28 cellular contexts compared by ENCODE assay signal in the genomic region with DNA sequence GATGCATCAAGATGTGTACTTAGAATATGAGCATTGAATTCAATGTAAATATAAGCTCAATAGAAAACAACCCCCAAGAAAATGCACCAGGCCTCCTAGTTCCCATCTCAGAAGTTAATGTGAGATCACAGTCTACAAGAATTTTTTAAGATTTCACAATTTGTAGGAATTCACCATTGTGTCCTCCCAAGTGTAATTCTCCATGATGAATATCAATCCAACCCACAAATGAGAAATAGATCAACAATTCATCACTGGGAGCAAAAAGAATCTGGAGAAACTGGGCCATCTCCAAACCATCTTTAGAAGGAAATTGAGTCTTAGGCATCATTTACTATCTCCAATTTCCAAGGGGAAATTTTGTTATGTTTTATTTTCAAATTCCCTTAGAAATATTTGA.
"Had no signal": no experiment of that assay in that cellular context is flagged by ENCODE, and none has a peak within 500 bp of the region (broad histone marks: within the 10 kb centered on the region; RNA-seq: fewer than 3 reads in every experiment).

No MANE protein-coding gene starts in this region.

- H3K27me3 ChIP-seq: esophagus muscularis mucosa, hepatocyte, pancreas, right lobe of liver, spleen, tibial artery, upper lobe of left lung, uterus had no signal

- H3K4me1 Mint-ChIP-seq: stimulated activated memory B cell treated with anti-CD40 and anti-IgM and Interleukin-4, amounts not matched to agents 10 μg/mL and 1 μg/mL and 100 μg/mL, for 72 hours had no signal

- H3K4me1 ChIP-seq: esophagus muscularis mucosa, pancreas, right lobe of liver, tibial artery, upper lobe of left lung, uterus had no signal

- H2AFZ ChIP-seq: hepatocyte had no signal

- H3K27ac ChIP-seq: epithelial cell of prostate, esophagus muscularis mucosa, hepatocyte, pancreas, right lobe of liver, spleen, tibial artery, upper lobe of left lung, uterus had no signal

- H3K36me3 Mint-ChIP-seq: natural killer cell treated with Interleukin-12 subunit alpha and Interleukin-12 subunit beta and Interleukin-15 and Interleukin-18, amount 100 ng/mL, for 72 hours; stimulated activated memory B cell treated with anti-CD40 and anti-IgM and Interleukin-4, amounts not matched to agents 10 μg/mL and 1 μg/mL and 100 μg/mL, for 72 hours had no signal

- H3K4me3 ChIP-seq: esophagus muscularis mucosa, hepatocyte, lung, pancreas, right lobe of liver, spleen, tibial artery, upper lobe of left lung, uterus had no signal

- H3K27ac Mint-ChIP-seq: dendritic cell treated with granulocyte-macrophage colony-stimulating factor and Interleukin-4, amounts not matched to agents 40 ng/mL and 50 ng/mL, for 4 days; effector memory CD8-positive, alpha-beta T cell; natural killer cell treated with Interleukin-12 subunit alpha and Interleukin-12 subunit beta and Interleukin-15 and Interleukin-18, amount 100 ng/mL, for 72 hours; progenitor cell of endocrine pancreas; stimulated activated memory B cell treated with anti-CD40 and anti-IgM and Interleukin-4, amounts not matched to agents 10 μg/mL and 1 μg/mL and 100 μg/mL, for 72 hours; stimulated activated naive CD8-positive, alpha-beta T cell treated with anti-CD3 and anti-CD28 coated beads, Interleukin-15, Interleukin-2, amounts not matched to agents 100 ng/mL and 50 ng/mL, for 24 hours had no signal

- FAIRE-seq: kidney, pancreas had no signal

- H3K27me3 Mint-ChIP-seq: dendritic cell treated with granulocyte-macrophage colony-stimulating factor and Interleukin-4, amounts not matched to agents 40 ng/mL and 50 ng/mL, for 4 days; effector memory CD8-positive, alpha-beta T cell; natural killer cell treated with Interleukin-12 subunit alpha and Interleukin-12 subunit beta and Interleukin-15 and Interleukin-18, amount 100 ng/mL, for 72 hours; progenitor cell of endocrine pancreas; stimulated activated memory B cell treated with anti-CD40 and anti-IgM and Interleukin-4, amounts not matched to agents 10 μg/mL and 1 μg/mL and 100 μg/mL, for 72 hours; stimulated activated naive CD8-positive, alpha-beta T cell treated with anti-CD3 and anti-CD28 coated beads, Interleukin-15, Interleukin-2, amounts not matched to agents 100 ng/mL and 50 ng/mL, for 24 hours had no signal

- H3K4me2 ChIP-seq: hepatocyte had no signal

- H3K36me3 ChIP-seq: esophagus muscularis mucosa, pancreas, right lobe of liver, spleen, tibial artery, upper lobe of left lung, uterus had no signal

- H3K9me3 ChIP-seq: esophagus muscularis mucosa, pancreas, right lobe of liver, spleen, tibial artery, upper lobe of left lung, uterus had no signal

- H3K79me2 ChIP-seq: hepatocyte had no signal

- H3K9me3 Mint-ChIP-seq: dendritic cell treated with granulocyte-macrophage colony-stimulating factor and Interleukin-4, amounts not matched to agents 40 ng/mL and 50 ng/mL, for 4 days; natural killer cell treated with Interleukin-12 subunit alpha and Interleukin-12 subunit beta and Interleukin-15 and Interleukin-18, amount 100 ng/mL, for 72 hours; stimulated activated memory B cell treated with anti-CD40 and anti-IgM and Interleukin-4, amounts not matched to agents 10 μg/mL and 1 μg/mL and 100 μg/mL, for 72 hours; stimulated activated naive CD8-positive, alpha-beta T cell treated with anti-CD3 and anti-CD28 coated beads, Interleukin-15, Interleukin-2, amounts not matched to agents 100 ng/mL and 50 ng/mL, for 24 hours had no signal

- H3K4me3 Mint-ChIP-seq: dendritic cell treated with granulocyte-macrophage colony-stimulating factor and Interleukin-4, amounts not matched to agents 40 ng/mL and 50 ng/mL, for 4 days; effector memory CD8-positive, alpha-beta T cell; natural killer cell treated with Interleukin-12 subunit alpha and Interleukin-12 subunit beta and Interleukin-15 and Interleukin-18, amount 100 ng/mL, for 72 hours; stimulated activated memory B cell treated with anti-CD40 and anti-IgM and Interleukin-4, amounts not matched to agents 10 μg/mL and 1 μg/mL and 100 μg/mL, for 72 hours; stimulated activated naive CD8-positive, alpha-beta T cell treated with anti-CD3 and anti-CD28 coated beads, Interleukin-15, Interleukin-2, amounts not matched to agents 100 ng/mL and 50 ng/mL, for 24 hours had no signal

- DNase-seq: effector memory CD8-positive, alpha-beta T cell; foreskin melanocyte; head of caudate nucleus; kidney; left colon; left ventricle myocardium superior; mesenchymal stem cell; midbrain; occipital lobe; pancreas; retina; right lobe of liver; spleen; stimulated activated CD4-positive, alpha-beta T cell treated with anti-CD3 and anti-CD28 coated beads, Interleukin-15, amount 100 ng/mL, for 24 hours; stimulated activated CD4-positive, alpha-beta T cell treated with anti-CD3 and anti-CD28 coated beads, Interleukin-1b, Interleukin-23, amount 100 ng/mL, for 48 hours; stimulated activated CD4-positive, alpha-beta T cell treated with anti-CD3 and anti-CD28 coated beads, Interleukin-4, amount 100 ng/mL, for 24 hours; tibial artery; upper lobe of left lung; uterus had no signal
